Comparison of ENCODE assay signal across 2 cellular contexts in genomic region chr7:98617960-98618418, GRCh38.
TF ChIP-seq lines count a peak whose summit lies in the region.

No MANE protein-coding gene starts in this region.

TF ChIP-seq in liver, 16 proteins besides CTCF, POLR2A, EP300 and RAD21:
- TF ChIP-seq NR2F2 (IDR thresholded peaks at IDR 0.05) (no peak), FOXA1 (IDR thresholded peaks at IDR 0.05) (no peak), TAF1 (conservative IDR thresholded peaks at IDR 0.05) (no peak), GABPA (IDR thresholded peaks at IDR 0.05 in 1 of 2, conservative IDR thresholded peaks at IDR 0.05 in 1 of 2) (no peak), JUND (IDR thresholded peaks at IDR 0.05) (no peak), RXRA (IDR thresholded peaks at IDR 0.05) (no peak), REST (IDR thresholded peaks at IDR 0.05) (no peak), EGR1 (IDR thresholded peaks at IDR 0.05; ENCODE audit: low read depth in 2 of 2) (no peak), SP1 (IDR thresholded peaks at IDR 0.05) (no peak)

TF ChIP-seq in endothelial cell of umbilical vein, 7 proteins besides CTCF, POLR2A, EP300 and RAD21:
- peak; percentile 61 for TF ChIP-seq EZH2 (IDR thresholded peaks at IDR 0.05; ENCODE audit: borderline replicate concordance, low read depth, low read length, severe bottlenecking)
- no peak for TF ChIP-seq MAX (IDR thresholded peaks at IDR 0.05; ENCODE audit: insufficient read depth, insufficient read length)
